ENCODE assay signal across 10 cellular contexts in the genomic region with DNA sequence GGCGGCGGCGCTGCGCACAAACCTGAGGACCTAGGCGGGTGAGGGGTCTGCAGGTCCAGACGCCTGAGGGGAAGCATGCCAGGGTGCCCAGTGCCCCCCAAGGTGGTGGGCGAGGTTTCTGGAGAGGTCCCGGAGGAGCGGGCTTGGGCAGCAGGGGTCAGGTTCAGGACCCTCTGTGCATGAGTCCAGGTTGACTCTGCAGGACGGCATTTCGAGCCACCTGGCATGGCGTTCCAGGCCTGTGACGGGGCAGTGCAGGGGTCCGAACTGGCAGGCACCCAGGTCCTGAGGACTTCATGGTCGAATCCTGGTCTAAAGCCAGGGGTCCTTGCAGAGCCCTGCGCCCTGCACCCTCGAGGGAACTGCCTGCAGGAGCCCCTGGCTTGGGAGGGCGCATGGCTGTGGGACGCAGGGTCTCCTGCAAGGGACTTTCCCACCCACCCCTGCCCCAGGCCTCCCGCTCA. TPM values are rescaled to one million over a fixed set of nuclear protein-coding genes. Genes with fewer than 3 reads are reported as not detected.
DNase-seq lines count a peak whose midpoint lies in the region; ATAC-seq lines count a peak whose summit lies in the region.
"Had no signal": no experiment of that assay in that cellular context is flagged by ENCODE, and none has a peak within 500 bp of the region (broad histone marks: within the 10 kb centered on the region; RNA-seq: fewer than 3 reads in every experiment).

No MANE protein-coding gene starts in this region.

- H3K27me3 ChIP-seq in adipocyte (replicated peaks; ENCODE audit: control insufficient read depth, insufficient read depth, low read length) (no peaks in the 10 kb centered on the region), right cardiac atrium (ENCODE audit: control insufficient read depth, insufficient read depth) (no peaks in the 10 kb centered on the region)

- H3K9ac ChIP-seq in ES-I3 (ENCODE audit: low read depth, low read length) (peak overlapping the region; percentile 84), adipocyte (ENCODE audit: low read length) (peak overlapping the region; percentile 92)

- peak overlapping the region; percentile 91 for H3K27ac ChIP-seq in right cardiac atrium (ENCODE audit: low read length)

- H3K36me3 ChIP-seq in ES-I3 (ENCODE audit: insufficient read depth, low read length) (no peaks in the 10 kb centered on the region), adipocyte (ENCODE audit: control insufficient read depth, insufficient read depth, low read length, severe bottlenecking) (peaks cover under 1% of the 10 kb centered on the region)

- no peak for DNase-seq in adipocyte (ENCODE audit: low read depth)
- DNase-seq in right cardiac atrium, result peak in 1 of 3 donors; percentile 79
- no peak for DNase-seq in skeletal muscle cell (ENCODE audit: low read depth)
- no peak for DNase-seq in DMS79 (lab: John Stamatoyannopoulos, UW)
- DNase-seq in NCI-H748 (lab: John Stamatoyannopoulos, UW; ENCODE audit: unreplicated experiment), result no peak
- DNase-seq in AG08396 (ENCODE audit: low spot score), result no peak
- DNase-seq: NCI-H2107, T-helper 17 cell had no signal

- H3K9me3 ChIP-seq in ES-I3 (ENCODE audit: control insufficient read depth, insufficient read depth, low read length), result no peaks in the 10 kb centered on the region
- no peaks in the 10 kb centered on the region for H3K9me3 ChIP-seq in adipocyte (ENCODE audit: control insufficient read depth, low read length)
- no peaks in the 10 kb centered on the region for H3K9me3 ChIP-seq in right cardiac atrium (ENCODE audit: control insufficient read depth, low read length)

- intact Hi-C loops in right cardiac atrium (cut with DNase I), result loop anchor here (10.0 kb wide), 2 partner anchors 62 to 92 kb away; no protein-coding TSS in a partner anchor

- peaks cover 5% of the 10 kb centered on the region; the same call in 1 of the 2 replicates for H3K4me1 ChIP-seq in ES-I3 (ENCODE audit: insufficient read depth, low read length)
- H3K4me1 ChIP-seq in adipocyte (ENCODE audit: control insufficient read depth, insufficient read depth, low read length), result peaks cover 14% of the 10 kb centered on the region
- peaks cover 4% of the 10 kb centered on the region for H3K4me1 ChIP-seq in right cardiac atrium (ENCODE audit: control insufficient read depth, insufficient read depth, low read length)

- 73% methylated on average over 20 of the region's 20 CpGs for WGBS in right cardiac atrium

- H3K4me3 ChIP-seq in adipocyte (ENCODE audit: low read length), result peak overlapping the region; percentile 80
- H3K4me3 ChIP-seq in right cardiac atrium (ENCODE audit: low read length), result no peak overlapping the region
- H3K4me3 ChIP-seq in skeletal muscle cell (ENCODE audit: low read depth, low read length), result peak overlapping the region; percentile 93

- no peak for ATAC-seq in right cardiac atrium
- ATAC-seq in GM21786 (IDR thresholded peaks at IDR 0.05; ENCODE audit: unreplicated experiment), result no peak
- ATAC-seq: T-helper 17 cell had no signal

RNA-seq across cellular contexts. Expression of gene SLC16A3, which starts 3.5 kb away (rescaled TPM):
- total RNA-seq in right cardiac atrium, result 10 to 100 TPM; 13.6 to 23.7 (median 18.0) TPM
- 18.8 TPM for polyA plus RNA-seq in right cardiac atrium

RNA-seq across cellular contexts. Expression of gene CCDC57, which starts 19.7 kb away (rescaled TPM):
- total RNA-seq in right cardiac atrium, result 10 to 100 TPM; 14.8 to 17.3 (median 16.5) TPM
- polyA plus RNA-seq in right cardiac atrium, result 12.1 TPM

RNA-seq across cellular contexts. Expression of gene CSNK1D, which starts 41.1 kb away (rescaled TPM):
- 10 to 100 TPM; 68.8 to 81.7 (median 77.4) TPM for total RNA-seq in right cardiac atrium
- 61.7 TPM for polyA plus RNA-seq in right cardiac atrium
